In genomic region chr2:102843759-102844443, GRCh38 we compare ENCODE assay signal across 1 cellular context.
TF ChIP-seq lines count a peak whose summit lies in the region.

No MANE protein-coding gene starts in this region.

TF ChIP-seq in K562, 482 proteins besides CTCF, POLR2A, EP300 and RAD21 (continued from another document):
- TF ChIP-seq, protein P1, sequence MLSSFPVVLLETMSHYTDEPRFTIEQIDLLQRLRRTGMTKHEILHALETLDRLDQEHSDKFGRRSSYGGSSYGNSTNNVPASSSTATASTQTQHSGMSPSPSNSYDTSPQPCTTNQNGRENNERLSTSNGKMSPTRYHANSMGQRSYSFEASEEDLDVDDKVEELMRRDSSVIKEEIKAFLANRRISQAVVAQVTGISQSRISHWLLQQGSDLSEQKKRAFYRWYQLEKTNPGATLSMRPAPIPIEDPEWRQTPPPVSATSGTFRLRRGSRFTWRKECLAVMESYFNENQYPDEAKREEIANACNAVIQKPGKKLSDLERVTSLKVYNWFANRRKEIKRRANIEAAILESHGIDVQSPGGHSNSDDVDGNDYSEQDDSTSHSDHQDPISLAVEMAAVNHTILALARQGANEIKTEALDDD (IDR thresholded peaks at IDR 0.05), result no peak
